ENCODE assay signal across 24 cellular contexts in genomic region chr17:78643326-78643725, GRCh38.
"Had no signal": no experiment of that assay in that cellular context is flagged by ENCODE, and none has a peak within 500 bp of the region (broad histone marks: within the 10 kb centered on the region; RNA-seq: fewer than 3 reads in every experiment).

No MANE protein-coding gene starts in this region.

- H3K27ac ChIP-seq: colonic mucosa, epithelial cell of prostate, gastrocnemius medialis, ovary, right lobe of liver, thoracic aorta, tibial nerve, uterus had no signal

- H3K27me3 ChIP-seq: colonic mucosa, gastrocnemius medialis, ovary, right lobe of liver, upper lobe of left lung, uterus had no signal

- H3K27ac Mint-ChIP-seq: nephron; stimulated activated naive B cell treated with anti-CD40 and anti-IgM and Interleukin-4, amounts not matched to agents 10 μg/mL and 1 μg/mL and 100 μg/mL, for 72 hours; stimulated activated naive CD8-positive, alpha-beta T cell treated with anti-CD3 and anti-CD28 coated beads, Interleukin-15, Interleukin-2, amounts not matched to agents 100 ng/mL and 50 ng/mL, for 24 hours had no signal

- H3K4me3 Mint-ChIP-seq: central memory CD8-positive, alpha-beta T cell; naive thymus-derived CD4-positive, alpha-beta T cell; nephron; stimulated activated naive B cell treated with anti-CD40 and anti-IgM and Interleukin-4, amounts not matched to agents 10 μg/mL and 1 μg/mL and 100 μg/mL, for 72 hours; stimulated activated naive CD8-positive, alpha-beta T cell treated with anti-CD3 and anti-CD28 coated beads, Interleukin-15, Interleukin-2, amounts not matched to agents 100 ng/mL and 50 ng/mL, for 24 hours had no signal

- H3K4me1 ChIP-seq: colonic mucosa, gastrocnemius medialis, right lobe of liver, uterus had no signal

- H3K4me3 ChIP-seq: colonic mucosa, gastrocnemius medialis, ovary, right lobe of liver, thoracic aorta, tibial nerve, upper lobe of left lung, uterus had no signal

- ATAC-seq: esophagus mucosa; gastrocnemius medialis; left lobe of liver; naive thymus-derived CD4-positive, alpha-beta T cell; right lobe of liver; stimulated activated naive B cell treated with anti-CD40 and anti-IgM and Interleukin-4, amounts not matched to agents 10 μg/mL and 1 μg/mL and 100 μg/mL, for 72 hours had no signal

- DNase-seq: colonic mucosa; foreskin fibroblast; gastrocnemius medialis; head of caudate nucleus; kidney; mesendoderm; midbrain; naive thymus-derived CD4-positive, alpha-beta T cell; occipital lobe; ovary; retina; right lobe of liver; stimulated activated CD4-positive, alpha-beta T cell treated with anti-CD3 and anti-CD28 coated beads, Interleukin-4, amount 100 ng/mL, for 4 hours; stimulated activated naive B cell treated with anti-CD40 and anti-IgM and Interleukin-4, amounts not matched to agents 10 μg/mL and 1 μg/mL and 100 μg/mL, for 72 hours; uterus had no signal

- H3K9me3 Mint-ChIP-seq: central memory CD8-positive, alpha-beta T cell; nephron; stimulated activated naive CD8-positive, alpha-beta T cell treated with anti-CD3 and anti-CD28 coated beads, Interleukin-15, Interleukin-2, amounts not matched to agents 100 ng/mL and 50 ng/mL, for 24 hours had no signal

- H3K4me1 Mint-ChIP-seq: nephron had no signal

- H3K36me3 ChIP-seq: colonic mucosa, gastrocnemius medialis, ovary, right lobe of liver, thoracic aorta, tibial nerve, upper lobe of left lung, uterus had no signal

- H3K9me3 ChIP-seq: colonic mucosa, gastrocnemius medialis, ovary, right lobe of liver, thoracic aorta, uterus had no signal
